8 cellular contexts compared by ENCODE assay signal in genomic region chr14:105705862-105706781, GRCh38.
DNase-seq lines count a peak whose midpoint lies in the region; ATAC-seq and TF ChIP-seq lines count a peak whose summit lies in the region.
"Not testable (repeated sequence)": the region's sequence is repeated elsewhere in the genome, so short reads cannot be mapped to it uniquely, and the experiment has no call there.

No MANE protein-coding gene starts in this region.

- peak; percentile 66 for DNase-seq in GM13977 (ENCODE audit: low spot score)
- peak; percentile 97 for DNase-seq in Karpas-422
- not testable (repeated sequence) for DNase-seq in activated CD4-positive, alpha-beta T cell treated with anti-CD3 and anti-CD28 coated beads for 36 hours; endothelial cell (ENCODE audit: low spot score)
- DNase-seq in posterior vena cava (ENCODE audit: low spot score), result peak; percentile 69

- H3K27ac Mint-ChIP-seq in activated CD4-positive, alpha-beta T cell treated with anti-CD3 and anti-CD28 coated beads for 36 hours, result not testable (repeated sequence)
- peak overlapping the region; percentile 39 for H3K27ac Mint-ChIP-seq in endothelial cell (ENCODE audit: unreplicated experiment)

- intact Hi-C loops in activated CD4-positive, alpha-beta T cell treated with anti-CD3 and anti-CD28 coated beads for 36 hours (cut with DNase I, micrococcal nuclease), result not testable (repeated sequence)
- intact Hi-C loops in posterior vena cava (cut with DNase I), result loop anchor here in 1 of 2 donors (5.0 kb wide), 1 partner anchor 119 kb away; no protein-coding TSS in a partner anchor

- H3K4me3 Mint-ChIP-seq in activated CD4-positive, alpha-beta T cell treated with anti-CD3 and anti-CD28 coated beads for 36 hours, result not testable (repeated sequence)
- H3K4me3 Mint-ChIP-seq in endothelial cell (ENCODE audit: unreplicated experiment), result peak overlapping the region; percentile 72

- H3K9me3 ChIP-seq in BLaER1 treated with 17β-estradiol and CSF1 and Interleukin-3, amounts not matched to agents 10 nM and 100 nM (replicated peaks in 1 of 11); Karpas-422 (ENCODE audit: low read length): not testable (repeated sequence)

- peaks cover 8 to 22% (median 14%) of the 10 kb centered on the region in 10 experiments; a peak in 17 of 20 replicates for H3K4me1 ChIP-seq in BLaER1 treated with 17β-estradiol and CSF1 and Interleukin-3, amounts not matched to agents 10 nM and 100 nM
- peaks cover 36% of the 10 kb centered on the region for H3K4me1 ChIP-seq in Karpas-422 (ENCODE audit: low read length)

- not testable (repeated sequence) for H3K27ac ChIP-seq in BLaER1 treated with 17β-estradiol and CSF1 and Interleukin-3, amounts not matched to agents 10 nM and 100 nM
- peak overlapping the region; percentile 79 for H3K27ac ChIP-seq in Karpas-422 (ENCODE audit: low read length)

- not testable (repeated sequence) for H3K27me3 ChIP-seq in BLaER1 treated with 17β-estradiol and CSF1 and Interleukin-3, amounts not matched to agents 10 nM and 100 nM; Karpas-422 (ENCODE audit: low read length)

- H4K20me1 ChIP-seq in BLaER1 treated with 17β-estradiol and CSF1 and Interleukin-3, amounts not matched to agents 10 nM and 100 nM; Karpas-422 (ENCODE audit: insufficient read depth, low read depth, low read length): not testable (repeated sequence)

- H2AFZ ChIP-seq in Karpas-422 (ENCODE audit: low read length), result not testable (repeated sequence)

- H3K9ac ChIP-seq in BLaER1 treated with 17β-estradiol and CSF1 and Interleukin-3, amounts not matched to agents 10 nM and 100 nM, result not testable (repeated sequence)
- peak overlapping the region; percentile 66 for H3K9ac ChIP-seq in Karpas-422 (ENCODE audit: low read length)

- in situ Hi-C loops in GM13977 (cut with MboI; ENCODE audit: low pct_unique_long_range_greater_than_20kb, low sequenced_read_pairs, unreplicated experiment), result loop anchor here (5.0 to 25.0 kb wide), 2 partner anchors 119 to 156 kb away; no protein-coding TSS in a partner anchor

- peak; percentile 59 for TF ChIP-seq CTCF in GM13977 (IDR thresholded peaks at IDR 0.05; ENCODE audit: extremely low read depth, insufficient read depth, missing control alignments)
- TF ChIP-seq CTCF in endothelial cell (IDR thresholded peaks at IDR 0.05; ENCODE audit: unreplicated experiment), result not testable (repeated sequence)

- not testable (repeated sequence) for H3K36me3 ChIP-seq in BLaER1 treated with 17β-estradiol and CSF1 and Interleukin-3, amounts not matched to agents 10 nM and 100 nM; Karpas-422 (ENCODE audit: insufficient read depth, low read length)

- H3K9me3 Mint-ChIP-seq in activated CD4-positive, alpha-beta T cell treated with anti-CD3 and anti-CD28 coated beads for 36 hours (ENCODE audit: low read depth), result not testable (repeated sequence)
- peaks cover 31% of the 10 kb centered on the region for H3K9me3 Mint-ChIP-seq in endothelial cell (ENCODE audit: unreplicated experiment)

- not testable (repeated sequence) for H3K4me3 ChIP-seq in BLaER1 treated with 17β-estradiol and CSF1 and Interleukin-3, amounts not matched to agents 10 nM and 100 nM; Karpas-422 (ENCODE audit: low read length)

- H3K4me2 ChIP-seq in BLaER1 treated with 17β-estradiol and CSF1 and Interleukin-3, amounts not matched to agents 10 nM and 100 nM, result peak overlapping the region in 7 of 11 experiments; percentile 26 to 69 (median 45); a peak in 13 of 22 replicates
- peak overlapping the region; percentile 41 for H3K4me2 ChIP-seq in Karpas-422 (ENCODE audit: low read depth, low read length, poor library complexity, severe bottlenecking)

- H3K4me1 Mint-ChIP-seq in activated CD4-positive, alpha-beta T cell treated with anti-CD3 and anti-CD28 coated beads for 36 hours; endothelial cell (ENCODE audit: unreplicated experiment): not testable (repeated sequence)

- ATAC-seq in GM19468 (IDR thresholded peaks at IDR 0.05; ENCODE audit: extremely low read depth, unreplicated experiment) (peak; percentile 44), HG02759 (IDR thresholded peaks at IDR 0.05; ENCODE audit: unreplicated experiment) (peak; percentile 57)
- ATAC-seq in activated CD4-positive, alpha-beta T cell treated with anti-CD3 and anti-CD28 coated beads for 36 hours, result peak; percentile 55

- not testable (repeated sequence) for H3K36me3 Mint-ChIP-seq in activated CD4-positive, alpha-beta T cell treated with anti-CD3 and anti-CD28 coated beads for 36 hours (ENCODE audit: low read depth)
- peaks cover 27% of the 10 kb centered on the region for H3K36me3 Mint-ChIP-seq in endothelial cell (ENCODE audit: low read depth, unreplicated experiment)

- not testable (repeated sequence) for H3K9me2 ChIP-seq in Karpas-422 (replicated peaks; ENCODE audit: insufficient read depth, low read length)

- CTCF ChIA-PET in activated CD4-positive, alpha-beta T cell treated with anti-CD3 and anti-CD28 coated beads for 36 hours (lab: Charles Lee), result not testable (repeated sequence)

- POLR2A ChIA-PET in activated CD4-positive, alpha-beta T cell treated with anti-CD3 and anti-CD28 coated beads for 36 hours (lab: Charles Lee), result not testable (repeated sequence)

- not testable (repeated sequence) for H3K27me3 Mint-ChIP-seq in activated CD4-positive, alpha-beta T cell treated with anti-CD3 and anti-CD28 coated beads for 36 hours
- peaks cover 22% of the 10 kb centered on the region for H3K27me3 Mint-ChIP-seq in endothelial cell (ENCODE audit: unreplicated experiment)

- H3K79me2 ChIP-seq in Karpas-422 (ENCODE audit: low read length), result not testable (repeated sequence)
